ENCODE assay signal across 26 cellular contexts in genomic region chr2:106849253-106849652, GRCh38. TPM values are rescaled to one million over a fixed set of nuclear protein-coding genes. Genes with fewer than 3 reads are reported as not detected.
"Had no signal": no experiment of that assay in that cellular context is flagged by ENCODE, and none has a peak within 500 bp of the region (broad histone marks: within the 10 kb centered on the region; RNA-seq: fewer than 3 reads in every experiment).

No MANE protein-coding gene starts in this region.

- H3K36me3 Mint-ChIP-seq: activated naive CD8-positive, alpha-beta T cell had no signal

- H3K27ac Mint-ChIP-seq: activated CD4-positive, alpha-beta memory T cell treated with anti-CD3 and anti-CD28 coated beads, Interleukin-2, amount 10 ng/mL, durations not matched to agents 7 days and 5 days; activated naive CD4-positive, alpha-beta T cell treated with anti-CD3 and anti-CD28 coated beads for 36 hours; activated naive CD8-positive, alpha-beta T cell; activated T-helper 17 cell treated with anti-CD3 and anti-CD28 coated beads, Interleukin-2, amount 50 U/mL, for 72 hours had no signal

- H3K27me3 Mint-ChIP-seq: activated CD4-positive, alpha-beta memory T cell treated with anti-CD3 and anti-CD28 coated beads, Interleukin-2, amount 10 ng/mL, durations not matched to agents 7 days and 5 days; activated naive CD8-positive, alpha-beta T cell; activated T-helper 17 cell treated with anti-CD3 and anti-CD28 coated beads, Interleukin-2, amount 50 U/mL, for 72 hours had no signal

- H3K4me3 ChIP-seq: SK-N-MC had no signal

- H3K4me1 Mint-ChIP-seq: activated CD4-positive, alpha-beta memory T cell treated with anti-CD3 and anti-CD28 coated beads, Interleukin-2, amount 10 ng/mL, durations not matched to agents 7 days and 5 days; activated T-helper 17 cell treated with anti-CD3 and anti-CD28 coated beads, Interleukin-2, amount 50 U/mL, for 72 hours had no signal

- H3K4me3 Mint-ChIP-seq: activated CD4-positive, alpha-beta memory T cell treated with anti-CD3 and anti-CD28 coated beads, Interleukin-2, amount 10 ng/mL, durations not matched to agents 7 days and 5 days; activated naive CD4-positive, alpha-beta T cell treated with anti-CD3 and anti-CD28 coated beads for 36 hours; activated naive CD8-positive, alpha-beta T cell; activated T-helper 17 cell treated with anti-CD3 and anti-CD28 coated beads, Interleukin-2, amount 50 U/mL, for 72 hours had no signal

- H3K9me3 Mint-ChIP-seq: activated CD4-positive, alpha-beta memory T cell treated with anti-CD3 and anti-CD28 coated beads, Interleukin-2, amount 10 ng/mL, durations not matched to agents 7 days and 5 days; activated naive CD4-positive, alpha-beta T cell treated with anti-CD3 and anti-CD28 coated beads for 36 hours; activated T-helper 17 cell treated with anti-CD3 and anti-CD28 coated beads, Interleukin-2, amount 50 U/mL, for 72 hours had no signal

- H3K27ac ChIP-seq: SK-N-MC, VCaP had no signal

- ATAC-seq: activated T-helper 17 cell treated with anti-CD3 and anti-CD28 coated beads, Interleukin-2, amount 50 U/mL, for 72 hours; Panc1; Right ventricle myocardium inferior had no signal

- DNase-seq: activated CD4-positive, alpha-beta memory T cell treated with anti-CD3 and anti-CD28 coated beads, Interleukin-2, amount 10 ng/mL, durations not matched to agents 7 days and 5 days; activated CD4-positive, alpha-beta T cell treated with anti-CD3 and anti-CD28 coated beads, Interleukin-2, amount 50 U/mL, for 1 hour; activated CD4-positive, CD25-positive, alpha-beta regulatory T cell; activated gamma-delta T cell; activated naive CD4-positive, alpha-beta T cell treated with anti-CD3 and anti-CD28 coated beads for 36 hours; activated T-cell treated with anti-CD3 and anti-CD28 coated beads for 4 hours; activated T-cell treated with anti-CD3 and anti-CD28 coated beads, Interleukin-2, amount 50 U/mL, for 48 hours; amygdala; NCI-H1048; NCI-H146; NCI-H2029; NCI-H345; NCI-H510A treated with DMSO at 0.1 percent for 48 hours; NCI-H69; NK-92 treated with Interleukin-12 subunit alpha and Interleukin-12 subunit beta, amount 100 ng/mL, for 24 hours; OCI-M1; RPMI8226; T-helper 1 cell had no signal

RNA-seq across cellular contexts. Expression of gene ST6GAL2, which starts 36.7 kb away (rescaled TPM):
- total RNA-seq: activated CD4-positive, alpha-beta memory T cell treated with anti-CD3 and anti-CD28 coated beads, Interleukin-2, amount 10 ng/mL, durations not matched to agents 7 days and 5 days; activated CD8-positive, alpha-beta memory T cell treated with anti-CD3 and anti-CD28 coated beads for 36 hours; activated naive CD4-positive, alpha-beta T cell treated with anti-CD3 and anti-CD28 coated beads for 36 hours; activated T-helper 17 cell treated with anti-CD3 and anti-CD28 coated beads, Interleukin-2, amount 50 U/mL, for 72 hours; T-helper 2 cell treated with Interferon-gamma antibody and Interleukin-4, amounts not matched to agents 100 ng/mL and 5 ng/mL, for 36 hours had no signal
